10 cellular contexts compared by ENCODE assay signal in genomic region chr1:161180643-161181042, GRCh38. TPM values are rescaled to one million over a fixed set of nuclear protein-coding genes. Genes with fewer than 3 reads are reported as not detected.
A peak's percentile ranks its signal among the peaks of the same experiment; 100 is the strongest.
DNase-seq lines count a peak whose midpoint lies in the region; ATAC-seq and TF ChIP-seq lines count a peak whose summit lies in the region.
"Had no signal": no experiment of that assay in that cellular context is flagged by ENCODE, and none has a peak within 500 bp of the region (broad histone marks: within the 10 kb centered on the region; RNA-seq: fewer than 3 reads in every experiment).

No MANE protein-coding gene starts in this region.

- DNase-seq in AG09309 (ENCODE audit: low read depth) (no peak), GDM1 (lab: John Stamatoyannopoulos, UW) (peak; percentile 18), RWPE2 (ENCODE audit: low spot score) (no peak), fibroblast of villous mesenchyme (ENCODE audit: low read depth) (peak; percentile 37), DMS153 (lab: John Stamatoyannopoulos, UW) (no peak), G401 (ENCODE audit: low spot score) (no peak), H4 (ENCODE audit: low spot score) (no peak)
- DNase-seq: amniotic stem cell, PC-9 had no signal

- peak; percentile 38 for TF ChIP-seq CTCF in AG09309 (IDR thresholded peaks at IDR 0.05; ENCODE audit: control insufficient read depth, insufficient read depth, low read depth, low read length, missing control alignments)
- peak; percentile 51 for TF ChIP-seq CTCF in RWPE2 (IDR thresholded peaks at IDR 0.05; ENCODE audit: poor library complexity, severe bottlenecking)
- TF ChIP-seq CTCF in fibroblast of villous mesenchyme (IDR thresholded peaks at IDR 0.05; ENCODE audit: insufficient read depth, low read depth, low read length), result peak; percentile 45

- peaks cover 2% of the 10 kb centered on the region for H3K36me3 ChIP-seq in RWPE2 (ENCODE audit: low read depth)

- H3K27me3 ChIP-seq in RWPE2 (ENCODE audit: insufficient read depth, poor library complexity, severe bottlenecking), result no peaks in the 10 kb centered on the region

- H3K4me1 ChIP-seq in RWPE2 (ENCODE audit: insufficient read depth, poor library complexity, severe bottlenecking), result peaks cover 20% of the 10 kb centered on the region

- ATAC-seq in RWPE2 (ENCODE audit: low read depth) (no peak), HG03025 (IDR thresholded peaks at IDR 0.05; ENCODE audit: low FRiP score, unreplicated experiment) (no peak)

- in situ Hi-C loops in G401 (cut with HindIII; ENCODE audit: low sequenced_read_pairs), result no loop called here

- H3K27ac ChIP-seq in RWPE2 (ENCODE audit: poor library complexity, severe bottlenecking), result no peak overlapping the region
- H3K27ac ChIP-seq: PC-9 had no signal

- H3K9me3 ChIP-seq in RWPE2 (ENCODE audit: severe bottlenecking), result no peaks in the 10 kb centered on the region

- H3K4me3 ChIP-seq in AG09309 (ENCODE audit: control insufficient read depth, low read depth, low read length) (no peak overlapping the region), RWPE2 (ENCODE audit: severe bottlenecking) (no peak overlapping the region), fibroblast of villous mesenchyme (ENCODE audit: low read depth, low read length) (no peak overlapping the region)
- H3K4me3 ChIP-seq: PC-9 had no signal

RNA-seq across cellular contexts. Expression of gene B4GALT3, which starts 3.3 kb away (rescaled TPM):
- total RNA-seq in fibroblast of villous mesenchyme, result 17.1 and 22.5 TPM in 2 replicates
- 19.4 and 27.9 TPM in 2 replicates for total RNA-seq in G401 (2014; rRNA removed; shearing (Covaris generic))
- total RNA-seq in H4 (2014; rRNA removed; shearing (Covaris generic)), result 28.0 and 38.0 TPM in 2 replicates

RNA-seq across cellular contexts. Expression of gene PPOX, which starts 14.4 kb away (rescaled TPM):
- 10.4 and 12.9 TPM in 2 replicates for total RNA-seq in fibroblast of villous mesenchyme
- total RNA-seq in G401 (2014; rRNA removed; shearing (Covaris generic)), result 22.7 and 27.2 TPM in 2 replicates
- 9.2 and 13.9 TPM in 2 replicates for total RNA-seq in H4 (2014; rRNA removed; shearing (Covaris generic))

RNA-seq across cellular contexts. Expression of gene ADAMTS4, which starts 18.2 kb away (rescaled TPM):
- total RNA-seq in fibroblast of villous mesenchyme, result 6.8 and 8.2 TPM in 2 replicates
- total RNA-seq in G401 (2014; rRNA removed; shearing (Covaris generic)), result 0.43 and 0.95 TPM in 2 replicates
- total RNA-seq in H4 (2014; rRNA removed; shearing (Covaris generic)), result not detected in 2 replicates
- total RNA-seq: PC-9 had no signal

RNA-seq across cellular contexts. Expression of gene USP21, which starts 21.3 kb away (rescaled TPM):
- total RNA-seq in fibroblast of villous mesenchyme, result 8.1 and 8.6 TPM in 2 replicates
- 3.3 and 8.3 TPM in 2 replicates for total RNA-seq in G401 (2014; rRNA removed; shearing (Covaris generic))
- total RNA-seq in H4 (2014; rRNA removed; shearing (Covaris generic)), result 5.8 and 6.9 TPM in 2 replicates

RNA-seq across cellular contexts. Expression of gene NDUFS2, which starts 21.5 kb away (rescaled TPM):
- 105 and 117 TPM in 2 replicates for total RNA-seq in fibroblast of villous mesenchyme
- 215 and 238 TPM in 2 replicates for total RNA-seq in G401 (2014; rRNA removed; shearing (Covaris generic))
- total RNA-seq in H4 (2014; rRNA removed; shearing (Covaris generic)), result 101 and 120 TPM in 2 replicates

Comparison
In these comparisons a context has a peak if more than half of its experiments do, and no peak if none do; other contexts are left out.
1. DNase-seq: peak in GDM1 (single experiment) and fibroblast of villous mesenchyme (single experiment); none in AG09309 (single experiment), RWPE2 (single experiment), DMS153 (single experiment), G401 (single experiment) and H4 (single experiment).
2. Peak in every context shown above with its lines, with median percentiles within 50 percentile points of each other: CTCF ChIP-seq.